Comparison of ENCODE assay signal across 2 cellular contexts in the genomic region with DNA sequence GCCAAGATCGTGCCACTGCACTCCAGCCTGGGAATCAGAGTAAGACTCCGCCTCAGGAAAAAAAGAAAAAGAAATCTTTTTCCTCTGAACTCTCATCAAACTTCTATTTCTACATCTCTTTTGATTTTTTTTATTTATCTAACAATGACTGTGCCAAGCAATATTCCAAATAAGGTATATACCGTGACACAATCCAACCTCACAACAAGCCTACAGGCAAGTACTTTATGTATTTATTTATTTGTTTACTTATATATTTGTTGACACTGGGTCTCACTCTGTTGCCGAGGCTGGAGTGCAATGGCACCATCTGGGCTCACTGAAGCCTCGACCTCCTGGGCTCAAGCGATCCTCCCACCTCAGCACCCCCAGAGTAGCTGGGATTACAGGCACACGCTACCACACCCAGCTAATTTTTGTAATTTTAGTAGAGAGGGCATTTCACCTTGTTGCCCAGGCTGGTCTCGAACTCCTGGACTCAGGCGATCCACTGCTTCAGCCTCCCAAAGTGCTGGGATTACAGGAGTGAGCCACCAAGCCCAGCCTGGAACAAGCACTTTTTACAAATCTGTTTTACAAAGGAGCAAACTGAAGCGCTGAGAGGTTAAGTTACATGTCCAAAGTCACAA.
TF ChIP-seq lines count a peak whose summit lies in the region.

No MANE protein-coding gene starts in this region.

TF ChIP-seq in K562, 482 proteins besides CTCF, POLR2A, EP300 and RAD21:
- TF ChIP-seq CBX5 (IDR thresholded peaks at IDR 0.05; ENCODE audit: borderline replicate concordance, low read depth) (no peak), DDX20 (tag; IDR thresholded peaks at IDR 0.05; ENCODE audit: low read depth) (0 out of 2 replicates have a peak, but pooled peaks have one; percentile 26)
TF ChIP-seq in K562: peak in this region for 1.

TF ChIP-seq in HepG2, 621 proteins besides CTCF, POLR2A, EP300 and RAD21:
- TF ChIP-seq FOXA1 (IDR thresholded peaks at IDR 0.05) (no peak), FOXA1 (CRISPR knock-in tag; IDR thresholded peaks at IDR 0.05) (no peak), ZBTB42 (CRISPR knock-in tag; IDR thresholded peaks at IDR 0.05) (no peak), ZNF768 (CRISPR knock-in tag; IDR thresholded peaks at IDR 0.05) (peak; percentile 20; the same call in 1 of the 2 replicates)
TF ChIP-seq in HepG2: peak in this region for 1.
